Comparison of ENCODE assay signal across 9 cellular contexts in genomic region chr3:134852893-134853351, GRCh38. TPM values are rescaled to one million over a fixed set of nuclear protein-coding genes. Genes with fewer than 3 reads are reported as not detected.
DNase-seq lines count a peak whose midpoint lies in the region; ATAC-seq and TF ChIP-seq lines count a peak whose summit lies in the region.
"Had no signal": no experiment of that assay in that cellular context is flagged by ENCODE, and none has a peak within 500 bp of the region (broad histone marks: within the 10 kb centered on the region; RNA-seq: fewer than 3 reads in every experiment).

No MANE protein-coding gene starts in this region.

- DNase-seq in natural killer cell, result no peak
- no peak for DNase-seq in natural killer cell treated with Interleukin-12 subunit alpha and Interleukin-12 subunit beta and Interleukin-15 and Interleukin-18, amount 100 ng/mL, for 72 hours (ENCODE audit: low spot score)
- peak; percentile 90 to 100 for DNase-seq in NOMO-1 (lab: John Stamatoyannopoulos, UW; ENCODE audit: unreplicated experiment in 2 of 2)
- no peak for DNase-seq in PC-9
- no peak for DNase-seq in progenitor cell of endocrine pancreas (ENCODE audit: low spot score, unreplicated experiment)
- DNase-seq in GF-D8 (lab: John Stamatoyannopoulos, UW), result no peak
- DNase-seq in smooth muscle cell (lab: John Stamatoyannopoulos, UW; ENCODE audit: unreplicated experiment), result no peak
- DNase-seq: COR-L47 had no signal

- H3K27me3 Mint-ChIP-seq in natural killer cell (ENCODE audit: low read depth in 2 of 2), result peaks cover 0 to 4% of the 10 kb centered on the region in 2 donors
- peaks cover 0 to 2% of the 10 kb centered on the region in 2 donors for H3K27me3 Mint-ChIP-seq in natural killer cell treated with Interleukin-12 subunit alpha and Interleukin-12 subunit beta and Interleukin-15 and Interleukin-18, amount 100 ng/mL, for 72 hours
- peaks cover 24% of the 10 kb centered on the region for H3K27me3 Mint-ChIP-seq in progenitor cell of endocrine pancreas

- no peak overlapping the region for H3K4me3 Mint-ChIP-seq in natural killer cell
- no peak overlapping the region for H3K4me3 Mint-ChIP-seq in natural killer cell treated with Interleukin-12 subunit alpha and Interleukin-12 subunit beta and Interleukin-15 and Interleukin-18, amount 100 ng/mL, for 72 hours
- H3K4me3 Mint-ChIP-seq in progenitor cell of endocrine pancreas (ENCODE audit: low read depth), result no peak overlapping the region

- no peaks in the 10 kb centered on the region for H3K9me2 ChIP-seq in PC-9 (ENCODE audit: insufficient read depth)

- H3K36me3 Mint-ChIP-seq in natural killer cell (no peaks in the 10 kb centered on the region), progenitor cell of endocrine pancreas (ENCODE audit: insufficient read depth) (no peaks in the 10 kb centered on the region)
- no peaks in the 10 kb centered on the region for H3K36me3 Mint-ChIP-seq in natural killer cell treated with Interleukin-12 subunit alpha and Interleukin-12 subunit beta and Interleukin-15 and Interleukin-18, amount 100 ng/mL, for 72 hours

- no peak overlapping the region for H3K4me2 ChIP-seq in PC-9
- H3K4me2 ChIP-seq in smooth muscle cell, result no peak overlapping the region

- no peaks in the 10 kb centered on the region for H4K20me1 ChIP-seq in PC-9 (ENCODE audit: insufficient read depth)
- H4K20me1 ChIP-seq in smooth muscle cell (ENCODE audit: low read depth), result no peaks in the 10 kb centered on the region

- POLR2A ChIA-PET in PC-9 (lab: Charles Lee; ENCODE audit: unreplicated experiment), result no interaction called here

- H3K27ac ChIP-seq in PC-9 (no peak overlapping the region), smooth muscle cell (ENCODE audit: low read depth) (no peak overlapping the region)

- no peak overlapping the region for H3K27ac Mint-ChIP-seq in natural killer cell
- peak overlapping the region in 1 of 2 donors; percentile 6 for H3K27ac Mint-ChIP-seq in natural killer cell treated with Interleukin-12 subunit alpha and Interleukin-12 subunit beta and Interleukin-15 and Interleukin-18, amount 100 ng/mL, for 72 hours
- H3K27ac Mint-ChIP-seq in progenitor cell of endocrine pancreas, result no peak overlapping the region

- CTCF ChIA-PET in PC-9 (lab: Charles Lee), result no interaction called here

- H2AFZ ChIP-seq in PC-9 (no peak overlapping the region), smooth muscle cell (ENCODE audit: low read depth) (no peak overlapping the region)

- intact Hi-C loops in natural killer cell (cut with micrococcal nuclease), result no loop called here
- intact Hi-C loops in PC-9 (cut with micrococcal nuclease; ENCODE audit: unreplicated experiment), result no loop called here

- H3F3A ChIP-seq in PC-9 (ENCODE audit: insufficient read depth, low read depth), result no peaks in the 10 kb centered on the region
- H3F3A ChIP-seq in smooth muscle cell (ENCODE audit: low read depth), result no peaks in the 10 kb centered on the region

- ATAC-seq in natural killer cell (peak in 2 of 3 donors; percentile 26 to 43), HG02870 (IDR thresholded peaks at IDR 0.05; ENCODE audit: unreplicated experiment) (peak; percentile 95)
- no peak for ATAC-seq in natural killer cell treated with Interleukin-12 subunit alpha and Interleukin-12 subunit beta and Interleukin-15 and Interleukin-18, amount 100 ng/mL, for 72 hours

- H3K9me3 Mint-ChIP-seq in natural killer cell, result no peaks in the 10 kb centered on the region
- no peaks in the 10 kb centered on the region for H3K9me3 Mint-ChIP-seq in natural killer cell treated with Interleukin-12 subunit alpha and Interleukin-12 subunit beta and Interleukin-15 and Interleukin-18, amount 100 ng/mL, for 72 hours
- no peaks in the 10 kb centered on the region for H3K9me3 Mint-ChIP-seq in progenitor cell of endocrine pancreas (ENCODE audit: low read depth)

- no peaks in the 10 kb centered on the region for H3K79me2 ChIP-seq in PC-9 (ENCODE audit: low read depth)
- no peaks in the 10 kb centered on the region for H3K79me2 ChIP-seq in smooth muscle cell (ENCODE audit: low read depth)

- H3K4me1 ChIP-seq in PC-9 (replicated peaks; ENCODE audit: insufficient read depth), result peaks cover under 1% of the 10 kb centered on the region; the same call in 1 of the 2 replicates
- H3K4me1 ChIP-seq in smooth muscle cell (ENCODE audit: low read depth), result no peaks in the 10 kb centered on the region

- no peak overlapping the region for H3K4me3 ChIP-seq in PC-9
- H3K4me3 ChIP-seq in smooth muscle cell, result no peak overlapping the region

- BruUV-seq in PC-9 (replicated peaks; lab: Mats Ljungman, UMichigan), result no TSS peak

- TF ChIP-seq CTCF in natural killer cell (IDR thresholded peaks at IDR 0.05), result no peak
- no peak for TF ChIP-seq CTCF in PC-9 (conservative IDR thresholded peaks at IDR 0.05)
- TF ChIP-seq CTCF in progenitor cell of endocrine pancreas (IDR thresholded peaks at IDR 0.05; ENCODE audit: unreplicated experiment), result no peak
- no peak for TF ChIP-seq CTCF in smooth muscle cell (IDR thresholded peaks at IDR 0.05; ENCODE audit: borderline replicate concordance, insufficient read depth, poor library complexity, severe bottlenecking)

- no peaks in the 10 kb centered on the region for H3K36me3 ChIP-seq in PC-9 (ENCODE audit: low read depth)
- no peaks in the 10 kb centered on the region for H3K36me3 ChIP-seq in smooth muscle cell (ENCODE audit: low read depth)

- 87% methylated on average over 4 of the region's 4 CpGs for WGBS in smooth muscle cell (ENCODE audit: low lambda C conversion rate)

- H3K9me3 ChIP-seq in PC-9 (ENCODE audit: insufficient read depth, low read depth) (no peaks in the 10 kb centered on the region), smooth muscle cell (replicated peaks; ENCODE audit: low read depth) (no peaks in the 10 kb centered on the region)

- peaks cover 0 to 8% of the 10 kb centered on the region in 2 donors for H3K4me1 Mint-ChIP-seq in natural killer cell
- peaks cover 6 to 10% of the 10 kb centered on the region in 2 donors for H3K4me1 Mint-ChIP-seq in natural killer cell treated with Interleukin-12 subunit alpha and Interleukin-12 subunit beta and Interleukin-15 and Interleukin-18, amount 100 ng/mL, for 72 hours (ENCODE audit: low read depth in 2 of 2)
- no peaks in the 10 kb centered on the region for H3K4me1 Mint-ChIP-seq in progenitor cell of endocrine pancreas (ENCODE audit: low read depth)

- no peak overlapping the region for H3K9ac ChIP-seq in smooth muscle cell (ENCODE audit: low read depth)

- H3K27me3 ChIP-seq in PC-9 (ENCODE audit: insufficient read depth, low read depth) (peaks cover 25% of the 10 kb centered on the region; the same call in 1 of the 2 replicates), smooth muscle cell (ENCODE audit: low read depth) (no peaks in the 10 kb centered on the region)

RNA-seq across cellular contexts. Expression of gene EPHB1, which starts 57.9 kb away (rescaled TPM):
- total RNA-seq in natural killer cell (under 1 TPM in 1 of 3 donors, not detected in 2; 0.60 TPM), PC-9 (2021) (0.15 TPM in 1 of 2 replicates, not detected in the other), progenitor cell of endocrine pancreas (1.8 and 2.2 TPM in 2 replicates), smooth muscle cell (2.6 and 2.9 TPM in 2 replicates)
- under 1 TPM; 0.59 to 0.62 TPM for total RNA-seq in natural killer cell treated with Interleukin-12 subunit alpha and Interleukin-12 subunit beta and Interleukin-15 and Interleukin-18, amount 100 ng/mL, for 72 hours
- polyA plus RNA-seq in smooth muscle cell, result 1.8 and 2.5 TPM in 2 replicates

Comparison
In these comparisons a context has a peak if more than half of its experiments do, and no peak if none do; other contexts are left out.
1. ATAC-seq: peak in natural killer cell (2 of 3) and HG02870 (single experiment); none in natural killer cell treated with Interleukin-12 subunit alpha and Interleukin-12 subunit beta and Interleukin-15 and Interleukin-18, amount 100 ng/mL, for 72 hours (0 of 2).
2. DNase-seq: peak in NOMO-1 (2 of 2); none in natural killer cell (single experiment), natural killer cell treated with Interleukin-12 subunit alpha and Interleukin-12 subunit beta and Interleukin-15 and Interleukin-18, amount 100 ng/mL, for 72 hours (single experiment), PC-9 (0 of 2), progenitor cell of endocrine pancreas (single experiment), GF-D8 (single experiment) and smooth muscle cell (single experiment).